In genomic region chr1:8390707-8391106, GRCh38 we compare ENCODE assay signal across 17 cellular contexts.
A peak's percentile ranks its signal among the peaks of the same experiment; 100 is the strongest.
DNase-seq lines count a peak whose midpoint lies in the region; ATAC-seq and TF ChIP-seq lines count a peak whose summit lies in the region.
"Had no signal": no experiment of that assay in that cellular context is flagged by ENCODE, and none has a peak within 500 bp of the region (broad histone marks: within the 10 kb centered on the region; RNA-seq: fewer than 3 reads in every experiment).

No MANE protein-coding gene starts in this region.

- no peaks in the 10 kb centered on the region for H3K9me3 ChIP-seq in CD8-positive, alpha-beta T cell (ENCODE audit: low read length)
- H3K9me3 ChIP-seq in osteoblast (ENCODE audit: low read depth, low read length) (no peaks in the 10 kb centered on the region), mammary epithelial cell (replicated peaks; ENCODE audit: insufficient read depth, low read length) (no peaks in the 10 kb centered on the region)
- H3K9me3 ChIP-seq: adrenal gland, upper lobe of left lung had no signal

- no peaks in the 10 kb centered on the region for H3K27me3 Mint-ChIP-seq in activated CD4-positive, alpha-beta T cell treated with anti-CD3 and anti-CD28 coated beads, Interleukin-2, amount 10 ng/mL, durations not matched to agents 7 days and 5 days
- no peaks in the 10 kb centered on the region for H3K27me3 Mint-ChIP-seq in CD8-positive, alpha-beta T cell (ENCODE audit: low read depth)
- no peaks in the 10 kb centered on the region for H3K27me3 Mint-ChIP-seq in activated naive CD8-positive, alpha-beta T cell treated with anti-CD3 and anti-CD28 coated beads for 36 hours

- POLR2A ChIA-PET in activated CD4-positive, alpha-beta T cell treated with anti-CD3 and anti-CD28 coated beads, Interleukin-2, amount 10 ng/mL, durations not matched to agents 7 days and 5 days (lab: Charles Lee) = no interaction called here
- POLR2A ChIA-PET in CD8-positive, alpha-beta T cell (lab: Charles Lee) = no interaction called here

- no peaks in the 10 kb centered on the region for H4K20me1 ChIP-seq in osteoblast (ENCODE audit: insufficient read depth, low read length)
- H4K20me1 ChIP-seq in mammary epithelial cell (ENCODE audit: insufficient read depth, low read length) = no peaks in the 10 kb centered on the region

- peak overlapping the region; percentile 10 for H3K27ac Mint-ChIP-seq in activated CD4-positive, alpha-beta T cell treated with anti-CD3 and anti-CD28 coated beads, Interleukin-2, amount 10 ng/mL, durations not matched to agents 7 days and 5 days
- peak overlapping the region; percentile 66 for H3K27ac Mint-ChIP-seq in CD8-positive, alpha-beta T cell
- H3K27ac Mint-ChIP-seq in activated naive CD8-positive, alpha-beta T cell treated with anti-CD3 and anti-CD28 coated beads for 36 hours = peak overlapping the region; percentile 23
- H3K27ac Mint-ChIP-seq: endodermal cell had no signal

- no peak overlapping the region for H3K4me2 ChIP-seq in osteoblast (ENCODE audit: insufficient read depth, low read length)
- no peak overlapping the region for H3K4me2 ChIP-seq in mammary epithelial cell (ENCODE audit: insufficient read depth, low read depth, low read length)

- H3K9me3 Mint-ChIP-seq in activated CD4-positive, alpha-beta T cell treated with anti-CD3 and anti-CD28 coated beads, Interleukin-2, amount 10 ng/mL, durations not matched to agents 7 days and 5 days = no peaks in the 10 kb centered on the region
- no peaks in the 10 kb centered on the region for H3K9me3 Mint-ChIP-seq in CD8-positive, alpha-beta T cell
- no peaks in the 10 kb centered on the region for H3K9me3 Mint-ChIP-seq in activated naive CD8-positive, alpha-beta T cell treated with anti-CD3 and anti-CD28 coated beads for 36 hours
- H3K9me3 Mint-ChIP-seq: endodermal cell had no signal

- no peak for TF ChIP-seq CTCF in CD8-positive, alpha-beta T cell (IDR thresholded peaks at IDR 0.05)
- TF ChIP-seq CTCF in osteoblast (IDR thresholded peaks at IDR 0.05; ENCODE audit: extremely low read depth, low read depth, low read length) = no peak
- no peak for TF ChIP-seq CTCF in mammary epithelial cell (conservative IDR thresholded peaks at IDR 0.05 in 1 of 2, IDR thresholded peaks at IDR 0.05 in 1 of 2; ENCODE audit: extremely low read depth in 1 of 2, insufficient read depth in 1 of 2, low read depth in 1 of 2, low read length in 2 of 2)

- H3K4me3 Mint-ChIP-seq in activated CD4-positive, alpha-beta T cell treated with anti-CD3 and anti-CD28 coated beads, Interleukin-2, amount 10 ng/mL, durations not matched to agents 7 days and 5 days = no peak overlapping the region
- no peak overlapping the region for H3K4me3 Mint-ChIP-seq in CD8-positive, alpha-beta T cell
- H3K4me3 Mint-ChIP-seq in activated naive CD8-positive, alpha-beta T cell treated with anti-CD3 and anti-CD28 coated beads for 36 hours = no peak overlapping the region
- H3K4me3 Mint-ChIP-seq: endodermal cell had no signal

- H3K79me2 ChIP-seq in osteoblast (ENCODE audit: insufficient read depth, low read length) (peaks cover 83% of the 10 kb centered on the region), mammary epithelial cell (ENCODE audit: insufficient read depth, low read length) (peaks cover 39% of the 10 kb centered on the region)

- H3K36me3 Mint-ChIP-seq in activated CD4-positive, alpha-beta T cell treated with anti-CD3 and anti-CD28 coated beads, Interleukin-2, amount 10 ng/mL, durations not matched to agents 7 days and 5 days (ENCODE audit: low read depth) = peaks cover 57% of the 10 kb centered on the region
- H3K36me3 Mint-ChIP-seq in CD8-positive, alpha-beta T cell = peaks cover 54% of the 10 kb centered on the region
- H3K36me3 Mint-ChIP-seq in activated naive CD8-positive, alpha-beta T cell treated with anti-CD3 and anti-CD28 coated beads for 36 hours = peaks cover 33% of the 10 kb centered on the region

- H3K36me3 ChIP-seq in CD8-positive, alpha-beta T cell (ENCODE audit: insufficient read depth, low read length) = no peaks in the 10 kb centered on the region
- peaks cover 28% of the 10 kb centered on the region for H3K36me3 ChIP-seq in osteoblast (ENCODE audit: insufficient read depth, low read length)
- no peaks in the 10 kb centered on the region for H3K36me3 ChIP-seq in mammary epithelial cell (ENCODE audit: insufficient read depth, low read length)

- H3K4me3 ChIP-seq in CD8-positive, alpha-beta T cell (ENCODE audit: low read depth, low read length) = no peak overlapping the region
- H3K4me3 ChIP-seq in osteoblast (ENCODE audit: insufficient read depth, low read length) (no peak overlapping the region), mammary epithelial cell (replicated peaks in 1 of 3; ENCODE audit: insufficient read depth in 1 of 3, low read depth in 2 of 3, low read length in 3 of 3) (no peak overlapping the region)
- H3K4me3 ChIP-seq: adrenal gland, upper lobe of left lung had no signal

- dilution Hi-C loops in mammary epithelial cell (cut with HindIII; ENCODE audit: low sequenced_read_pairs) = no loop called here

- CTCF ChIA-PET in activated CD4-positive, alpha-beta T cell treated with anti-CD3 and anti-CD28 coated beads, Interleukin-2, amount 10 ng/mL, durations not matched to agents 7 days and 5 days (lab: Charles Lee) = interaction anchor here (1.0 kb wide), 2 partner anchors 27 to 373 kb away, joined by 3 to 4 read pairs; no protein-coding TSS in a partner anchor
- CTCF ChIA-PET in CD8-positive, alpha-beta T cell (lab: Charles Lee) = interaction anchor here (0.5 kb wide), 1 partner anchor 9 kb away, joined by 3 read pairs; no protein-coding TSS in a partner anchor
- CTCF ChIA-PET in mammary epithelial cell (lab: Charles Lee; ENCODE audit: low non-redundant PET) = no interaction called here

- BruUV-seq in mammary epithelial cell (replicated peaks; lab: Mats Ljungman, UMichigan) = no TSS peak

- no peaks in the 10 kb centered on the region for H3K27me3 ChIP-seq in CD8-positive, alpha-beta T cell (ENCODE audit: insufficient read depth, low read length)
- H3K27me3 ChIP-seq in osteoblast (ENCODE audit: insufficient read depth, low read length) (no peaks in the 10 kb centered on the region), mammary epithelial cell (ENCODE audit: insufficient read depth, low read length) (no peaks in the 10 kb centered on the region)
- H3K27me3 ChIP-seq: adrenal gland, upper lobe of left lung had no signal

- H3K9ac ChIP-seq in mammary epithelial cell (ENCODE audit: insufficient read depth, low read length) = no peak overlapping the region

- 95% methylated on average over 4 of the region's 4 CpGs for WGBS in mammary epithelial cell (ENCODE audit: low coverage, missing lambda C conversion rate)

- DNase-seq in activated CD4-positive, alpha-beta T cell treated with anti-CD3 and anti-CD28 coated beads, Interleukin-2, amount 10 ng/mL, durations not matched to agents 7 days and 5 days = no peak
- DNase-seq in activated CD4-positive, alpha-beta T cell treated with anti-CD3 and anti-CD28 coated beads, Interleukin-2, amount 50 U/mL, for 48 hours = no peak
- no peak for DNase-seq in CD8-positive, alpha-beta T cell
- DNase-seq in activated naive CD8-positive, alpha-beta T cell treated with anti-CD3 and anti-CD28 coated beads for 36 hours = no peak
- DNase-seq in osteoblast (ENCODE audit: insufficient read length, low spot score, missing footprints) (no peak), NCI-H1092 (lab: John Stamatoyannopoulos, UW) (no peak), mammary epithelial cell (no peak)
- DNase-seq: caudate nucleus; endodermal cell; hypothalamus; NCI-H526; posterior cingulate gyrus; stimulated activated naive CD4-positive, alpha-beta T cell treated with Interleukin-2 at 50 U/mL for 16 hours; upper lobe of left lung had no signal

- in situ Hi-C loops in mammary epithelial cell (cut with MboI; ENCODE audit: low sequenced_read_pairs in 2 of 2) = no loop called here

- peaks cover 68% of the 10 kb centered on the region for H3K4me1 Mint-ChIP-seq in activated CD4-positive, alpha-beta T cell treated with anti-CD3 and anti-CD28 coated beads, Interleukin-2, amount 10 ng/mL, durations not matched to agents 7 days and 5 days
- peaks cover 74% of the 10 kb centered on the region for H3K4me1 Mint-ChIP-seq in CD8-positive, alpha-beta T cell (ENCODE audit: low read depth)
- H3K4me1 Mint-ChIP-seq in activated naive CD8-positive, alpha-beta T cell treated with anti-CD3 and anti-CD28 coated beads for 36 hours = peaks cover 53% of the 10 kb centered on the region

- H2AFZ ChIP-seq in osteoblast (ENCODE audit: low read length) = no peak overlapping the region
- no peak overlapping the region for H2AFZ ChIP-seq in mammary epithelial cell (ENCODE audit: low read depth, low read length)

- H3K4me1 ChIP-seq in CD8-positive, alpha-beta T cell (ENCODE audit: insufficient read depth, low read length) = peaks cover 13% of the 10 kb centered on the region
- peaks cover 21% of the 10 kb centered on the region for H3K4me1 ChIP-seq in osteoblast (ENCODE audit: insufficient read depth, low read length)
- no peaks in the 10 kb centered on the region for H3K4me1 ChIP-seq in mammary epithelial cell (ENCODE audit: insufficient read depth, low read length)

- intact Hi-C loops in CD8-positive, alpha-beta T cell (cut with DNase I, micrococcal nuclease) = no loop called here
- intact Hi-C loops in mammary epithelial cell (cut with micrococcal nuclease) = no loop called here

- no peak for ATAC-seq in CD8-positive, alpha-beta T cell
- no peak for ATAC-seq in GM18858 (IDR thresholded peaks at IDR 0.05; ENCODE audit: unreplicated experiment)
- ATAC-seq: SK-N-SH treated with all-trans-retinoic acid at 6 μM for 48 hours had no signal

- no peak overlapping the region for H3K27ac ChIP-seq in CD8-positive, alpha-beta T cell (ENCODE audit: low read depth, low read length)
- H3K27ac ChIP-seq in osteoblast (ENCODE audit: low read depth, low read length) (peak overlapping the region; percentile 43), mammary epithelial cell (ENCODE audit: insufficient read depth, low read depth, low read length) (no peak overlapping the region)

Comparison
In these comparisons a context has a peak if more than half of its experiments do, and no peak if none do; other contexts are left out.
1. H3K27ac Mint-ChIP-seq: peak in every context shown above with its lines; median percentile 66 in CD8-positive, alpha-beta T cell; 23 in activated naive CD8-positive, alpha-beta T cell treated with anti-CD3 and anti-CD28 coated beads for 36 hours; 10 in activated CD4-positive, alpha-beta T cell treated with anti-CD3 and anti-CD28 coated beads, Interleukin-2, amount 10 ng/mL, durations not matched to agents 7 days and 5 days.